Comparison of ENCODE assay signal across 13 cellular contexts in the genomic region with DNA sequence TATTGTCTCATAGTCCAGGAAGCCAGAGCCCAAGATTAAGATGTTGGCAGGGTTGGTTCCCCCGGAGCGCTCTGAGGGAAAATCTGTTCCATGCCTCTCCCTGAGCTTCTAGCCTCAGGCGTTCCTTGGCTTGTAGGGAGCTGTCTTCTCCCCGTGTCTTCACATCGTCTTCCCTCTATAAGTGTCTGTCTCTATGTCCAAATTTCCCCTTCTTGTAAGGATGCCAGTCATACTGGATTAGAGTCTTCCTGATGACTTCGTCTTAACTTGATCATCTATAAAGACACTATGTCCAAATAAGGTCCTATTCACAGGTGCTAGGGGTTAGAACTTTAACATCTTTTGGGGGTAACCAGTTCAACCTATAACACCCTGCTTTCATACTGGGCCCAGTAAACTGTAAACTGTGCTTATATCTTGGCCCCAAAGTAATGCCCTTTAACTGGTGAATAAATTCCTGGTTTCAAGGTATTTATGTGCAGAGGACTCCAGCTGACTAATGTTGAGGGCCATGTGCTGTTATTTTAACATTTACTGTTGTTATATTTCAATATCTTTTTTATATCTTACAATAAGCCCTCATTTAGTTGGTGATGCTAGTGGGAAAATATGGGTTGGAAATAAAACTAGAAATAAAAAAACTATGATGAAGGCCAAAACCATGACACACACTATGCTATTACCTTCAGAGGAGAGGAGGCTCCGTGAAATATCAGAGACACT.
"Had no signal": no experiment of that assay in that cellular context is flagged by ENCODE, and none has a peak within 500 bp of the region (broad histone marks: within the 10 kb centered on the region; RNA-seq: fewer than 3 reads in every experiment).

No MANE protein-coding gene starts in this region.

- H3K4me1 ChIP-seq: esophagus muscularis mucosa, pancreas had no signal

- H3K36me3 ChIP-seq: esophagus muscularis mucosa, pancreas had no signal

- H3K4me3 Mint-ChIP-seq: activated B cell treated with CpG ODN at 0.5 μM for 24 hours; activated CD4-positive, alpha-beta T cell treated with anti-CD3 and anti-CD28 coated beads, Interleukin-2, amount 10 ng/mL, durations not matched to agents 24 days and 14 days; brain; neural crest cell; stimulated activated naive CD8-positive, alpha-beta T cell treated with anti-CD3 and anti-CD28 coated beads, Interleukin-15, amount 100 ng/mL, for 72 hours; T-helper 17 cell had no signal

- H3K27ac ChIP-seq: esophagus muscularis mucosa, pancreas had no signal

- H3K36me3 Mint-ChIP-seq: brain had no signal

- H3K9me3 Mint-ChIP-seq: stimulated activated naive CD8-positive, alpha-beta T cell treated with anti-CD3 and anti-CD28 coated beads, Interleukin-15, amount 100 ng/mL, for 72 hours had no signal

- H3K4me3 ChIP-seq: esophagus muscularis mucosa, pancreas had no signal

- H3K9me3 ChIP-seq: pancreas had no signal

- H3K4me1 Mint-ChIP-seq: activated B cell treated with CpG ODN at 0.5 μM for 24 hours; stimulated activated naive CD8-positive, alpha-beta T cell treated with anti-CD3 and anti-CD28 coated beads, Interleukin-15, amount 100 ng/mL, for 72 hours; T-helper 17 cell had no signal

- H3K27me3 ChIP-seq: pancreas had no signal

- DNase-seq: activated B cell treated with CpG ODN at 0.5 μM for 24 hours; activated CD4-positive, alpha-beta T cell treated with anti-CD3 and anti-CD28 coated beads, Interleukin-2, amount 10 ng/mL, durations not matched to agents 24 days and 14 days; activated CD8-positive, alpha-beta memory T cell treated with anti-CD3 and anti-CD28 coated beads for 24 hours; activated naive CD4-positive, alpha-beta T cell treated with anti-CD3 and anti-CD28 coated beads, Interleukin-2, amount 50 U/mL, for 16 hours; left ventricle myocardium superior; pancreas; stimulated activated CD4-positive, alpha-beta T cell treated with anti-CD3 and anti-CD28 coated beads, Interleukin-4, amount 100 ng/mL, for 4 hours; stimulated activated naive CD8-positive, alpha-beta T cell treated with anti-CD3 and anti-CD28 coated beads, Interleukin-15, amount 100 ng/mL, for 72 hours; T-helper 17 cell had no signal

- H3K27me3 Mint-ChIP-seq: stimulated activated naive CD8-positive, alpha-beta T cell treated with anti-CD3 and anti-CD28 coated beads, Interleukin-15, amount 100 ng/mL, for 72 hours had no signal

- ATAC-seq: pancreas; stimulated activated naive CD8-positive, alpha-beta T cell treated with anti-CD3 and anti-CD28 coated beads, Interleukin-15, amount 100 ng/mL, for 72 hours; T-helper 17 cell had no signal

- H3K27ac Mint-ChIP-seq: activated B cell treated with CpG ODN at 0.5 μM for 24 hours; activated CD4-positive, alpha-beta T cell treated with anti-CD3 and anti-CD28 coated beads, Interleukin-2, amount 10 ng/mL, durations not matched to agents 24 days and 14 days; T-helper 17 cell had no signal

- FAIRE-seq: frontal cortex, pancreas had no signal
